17 cellular contexts compared by ENCODE assay signal in the genomic region with DNA sequence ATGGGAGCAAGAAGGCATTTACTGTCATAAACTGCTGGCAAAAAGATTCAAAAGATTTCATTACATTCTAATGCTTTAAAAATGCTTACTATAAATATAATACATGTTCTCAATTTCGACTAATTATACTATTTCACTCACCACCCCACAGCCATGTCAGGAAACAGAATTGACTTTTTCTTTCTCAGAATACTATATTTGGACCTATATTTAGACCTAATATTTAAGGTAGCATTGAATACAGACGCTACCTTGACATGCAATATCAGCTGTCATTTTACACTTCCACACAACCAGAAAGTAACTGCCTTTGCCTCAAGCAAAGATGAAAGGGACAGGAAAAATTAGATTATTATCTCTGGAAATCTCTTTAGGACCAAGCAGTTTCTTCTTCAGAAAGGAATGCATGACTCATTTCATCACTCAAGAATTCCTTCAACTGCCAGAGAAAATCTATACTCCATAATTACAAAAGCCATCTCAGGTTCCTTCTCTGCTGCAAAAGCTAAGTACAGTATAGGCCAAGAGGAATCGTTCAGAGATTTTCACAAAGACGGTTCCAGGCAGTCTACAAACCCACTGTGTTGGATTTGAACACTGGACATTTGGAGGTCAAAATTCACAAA. TPM values are rescaled to one million over a fixed set of nuclear protein-coding genes. Genes with fewer than 3 reads are reported as not detected.
"Had no signal": no experiment of that assay in that cellular context is flagged by ENCODE, and none has a peak within 500 bp of the region (broad histone marks: within the 10 kb centered on the region; RNA-seq: fewer than 3 reads in every experiment).

No MANE protein-coding gene starts in this region.

- H3K36me3 Mint-ChIP-seq: activated naive CD4-positive, alpha-beta T cell treated with anti-CD3 and anti-CD28 coated beads, Interleukin-2, amount 50 U/mL, for 24 hours; naive thymus-derived CD8-positive, alpha-beta T cell had no signal

- H3K27ac Mint-ChIP-seq: activated naive CD4-positive, alpha-beta T cell treated with anti-CD3 and anti-CD28 coated beads, Interleukin-2, amount 50 U/mL, for 24 hours; naive thymus-derived CD8-positive, alpha-beta T cell had no signal

- ATAC-seq: body of pancreas; gastroesophageal sphincter; left colon; mucosa of descending colon; naive thymus-derived CD8-positive, alpha-beta T cell had no signal

- DNase-seq: activated CD4-positive, alpha-beta T cell treated with anti-CD3 and anti-CD28 coated beads, Interleukin-2, amount 50 U/mL, for 1 hour; activated T-cell treated with anti-CD3 and anti-CD28 coated beads, Interleukin-2, amount 50 U/mL, for 1 hour; body of pancreas; central memory CD4-positive, alpha-beta T cell; effector memory CD4-positive, alpha-beta T cell; left colon; mammary epithelial cell; mucosa of descending colon; naive thymus-derived CD8-positive, alpha-beta T cell; posterior cingulate gyrus; small intestine; stomach had no signal

- H3K27me3 ChIP-seq: body of pancreas, right atrium auricular region had no signal

- H3K4me1 ChIP-seq: body of pancreas, gastroesophageal sphincter, right atrium auricular region, stomach had no signal

- H3K4me1 Mint-ChIP-seq: activated naive CD4-positive, alpha-beta T cell treated with anti-CD3 and anti-CD28 coated beads, Interleukin-2, amount 50 U/mL, for 24 hours had no signal

- H3K36me3 ChIP-seq: gastroesophageal sphincter, right atrium auricular region, stomach, thoracic aorta had no signal

- H3K4me3 ChIP-seq: body of pancreas, gastroesophageal sphincter, mucosa of descending colon, right atrium auricular region, stomach, thoracic aorta had no signal

- H3K9me3 ChIP-seq: body of pancreas, mucosa of descending colon, thoracic aorta had no signal

- H3K4me3 Mint-ChIP-seq: activated naive CD4-positive, alpha-beta T cell treated with anti-CD3 and anti-CD28 coated beads, Interleukin-2, amount 50 U/mL, for 24 hours; naive thymus-derived CD8-positive, alpha-beta T cell had no signal

- H3K27ac ChIP-seq: body of pancreas, gastroesophageal sphincter, right atrium auricular region, stomach, thoracic aorta had no signal

RNA-seq across cellular contexts. Expression of gene UBE2QL1, which starts 11.8 kb away (rescaled TPM):
- total RNA-seq: epithelial cell of proximal tubule; naive thymus-derived CD8-positive, alpha-beta T cell had no signal
- polyA plus RNA-seq: naive thymus-derived CD8-positive, alpha-beta T cell had no signal
